ENCODE assay signal across 1 cellular context in genomic region chr17:82881900-82882714, GRCh38.
TF ChIP-seq lines count a peak whose summit lies in the region.

No MANE protein-coding gene starts in this region.

TF ChIP-seq in HepG2, 621 proteins besides CTCF, POLR2A, EP300 and RAD21 (continued from another document and continues in another):
- TF ChIP-seq, protein P1, sequence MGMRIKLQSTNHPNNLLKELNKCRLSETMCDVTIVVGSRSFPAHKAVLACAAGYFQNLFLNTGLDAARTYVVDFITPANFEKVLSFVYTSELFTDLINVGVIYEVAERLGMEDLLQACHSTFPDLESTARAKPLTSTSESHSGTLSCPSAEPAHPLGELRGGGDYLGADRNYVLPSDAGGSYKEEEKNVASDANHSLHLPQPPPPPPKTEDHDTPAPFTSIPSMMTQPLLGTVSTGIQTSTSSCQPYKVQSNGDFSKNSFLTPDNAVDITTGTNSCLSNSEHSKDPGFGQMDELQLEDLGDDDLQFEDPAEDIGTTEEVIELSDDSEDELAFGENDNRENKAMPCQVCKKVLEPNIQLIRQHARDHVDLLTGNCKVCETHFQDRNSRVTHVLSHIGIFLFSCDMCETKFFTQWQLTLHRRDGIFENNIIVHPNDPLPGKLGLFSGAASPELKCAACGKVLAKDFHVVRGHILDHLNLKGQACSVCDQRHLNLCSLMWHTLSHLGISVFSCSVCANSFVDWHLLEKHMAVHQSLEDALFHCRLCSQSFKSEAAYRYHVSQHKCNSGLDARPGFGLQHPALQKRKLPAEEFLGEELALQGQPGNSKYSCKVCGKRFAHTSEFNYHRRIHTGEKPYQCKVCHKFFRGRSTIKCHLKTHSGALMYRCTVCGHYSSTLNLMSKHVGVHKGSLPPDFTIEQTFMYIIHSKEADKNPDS (CRISPR knock-in tag; IDR thresholded peaks at IDR 0.05) = no peak
- TF ChIP-seq STAT5B (CRISPR knock-in tag; IDR thresholded peaks at IDR 0.05) (no peak), ZNF512 (CRISPR knock-in tag; IDR thresholded peaks at IDR 0.05) (no peak), ZNF18 (CRISPR knock-in tag; IDR thresholded peaks at IDR 0.05; ENCODE audit: insufficient replicate concordance) (no peak), ZNF609 (CRISPR knock-in tag; IDR thresholded peaks at IDR 0.05; ENCODE audit: borderline replicate concordance) (no peak), NR3C1 (CRISPR knock-in tag; IDR thresholded peaks at IDR 0.05) (no peak), PHF5A (CRISPR knock-in tag; IDR thresholded peaks at IDR 0.05; ENCODE audit: low read depth, unreplicated experiment) (no peak), ZMYM3 (CRISPR knock-in tag; IDR thresholded peaks at IDR 0.05) (no peak), DR1 (CRISPR knock-in tag; IDR thresholded peaks at IDR 0.05) (no peak), RXRA (CRISPR knock-in tag; IDR thresholded peaks at IDR 0.05) (no peak; the same call in 1 of the 2 replicates), HCFC1 (IDR thresholded peaks at IDR 0.05; ENCODE audit: low read depth, low read length) (no peak), ZNF274 (CRISPR knock-in tag; IDR thresholded peaks at IDR 0.05) (peak; percentile 88), SP140L (CRISPR knock-in tag; IDR thresholded peaks at IDR 0.05; ENCODE audit: borderline replicate concordance) (no peak), AKNA (CRISPR knock-in tag; IDR thresholded peaks at IDR 0.05; ENCODE audit: borderline replicate concordance) (no peak), ZNF749 (CRISPR knock-in tag; IDR thresholded peaks at IDR 0.05; ENCODE audit: borderline replicate concordance) (no peak), ZNF354B (CRISPR knock-in tag; IDR thresholded peaks at IDR 0.05) (no peak), ZFP37 (CRISPR knock-in tag; IDR thresholded peaks at IDR 0.05; ENCODE audit: borderline replicate concordance) (no peak), POLR2G (IDR thresholded peaks at IDR 0.05; ENCODE audit: low read depth, low read length) (peak; percentile 56), SCMH1 (CRISPR knock-in tag; IDR thresholded peaks at IDR 0.05; ENCODE audit: borderline replicate concordance) (no peak)
- TF ChIP-seq, protein P2, sequence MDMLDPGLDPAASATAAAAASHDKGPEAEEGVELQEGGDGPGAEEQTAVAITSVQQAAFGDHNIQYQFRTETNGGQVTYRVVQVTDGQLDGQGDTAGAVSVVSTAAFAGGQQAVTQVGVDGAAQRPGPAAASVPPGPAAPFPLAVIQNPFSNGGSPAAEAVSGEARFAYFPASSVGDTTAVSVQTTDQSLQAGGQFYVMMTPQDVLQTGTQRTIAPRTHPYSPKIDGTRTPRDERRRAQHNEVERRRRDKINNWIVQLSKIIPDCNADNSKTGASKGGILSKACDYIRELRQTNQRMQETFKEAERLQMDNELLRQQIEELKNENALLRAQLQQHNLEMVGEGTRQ (IDR thresholded peaks at IDR 0.05; ENCODE audit: low read depth, low read length) = peak; percentile 90
- TF ChIP-seq, protein P2 (CRISPR knock-in tag; IDR thresholded peaks at IDR 0.05; ENCODE audit: borderline replicate concordance) = peak; percentile 90; the same call in 1 of the 2 replicates
- TF ChIP-seq, protein P3, sequence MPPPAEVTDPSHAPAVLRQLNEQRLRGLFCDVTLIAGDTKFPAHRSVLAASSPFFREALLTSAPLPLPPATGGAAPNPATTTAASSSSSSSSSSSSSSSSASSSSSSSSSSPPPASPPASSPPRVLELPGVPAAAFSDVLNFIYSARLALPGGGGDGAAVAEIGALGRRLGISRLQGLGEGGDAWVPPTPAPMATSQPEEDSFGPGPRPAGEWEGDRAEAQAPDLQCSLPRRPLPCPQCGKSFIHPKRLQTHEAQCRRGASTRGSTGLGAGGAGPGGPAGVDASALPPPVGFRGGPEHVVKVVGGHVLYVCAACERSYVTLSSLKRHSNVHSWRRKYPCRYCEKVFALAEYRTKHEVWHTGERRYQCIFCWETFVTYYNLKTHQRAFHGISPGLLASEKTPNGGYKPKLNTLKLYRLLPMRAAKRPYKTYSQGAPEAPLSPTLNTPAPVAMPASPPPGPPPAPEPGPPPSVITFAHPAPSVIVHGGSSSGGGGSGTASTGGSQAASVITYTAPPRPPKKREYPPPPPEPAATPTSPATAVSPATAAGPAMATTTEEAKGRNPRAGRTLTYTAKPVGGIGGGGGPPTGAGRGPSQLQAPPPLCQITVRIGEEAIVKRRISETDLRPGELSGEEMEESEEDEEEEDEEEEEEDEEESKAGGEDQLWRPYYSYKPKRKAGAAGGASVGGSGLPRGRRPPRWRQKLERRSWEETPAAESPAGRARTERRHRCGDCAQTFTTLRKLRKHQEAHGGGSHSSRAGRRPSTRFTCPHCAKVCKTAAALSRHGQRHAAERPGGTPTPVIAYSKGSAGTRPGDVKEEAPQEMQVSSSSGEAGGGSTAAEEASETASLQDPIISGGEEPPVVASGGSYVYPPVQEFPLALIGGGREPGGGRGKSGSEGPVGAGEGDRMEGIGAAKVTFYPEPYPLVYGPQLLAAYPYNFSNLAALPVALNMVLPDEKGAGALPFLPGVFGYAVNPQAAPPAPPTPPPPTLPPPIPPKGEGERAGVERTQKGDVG (CRISPR knock-in tag; IDR thresholded peaks at IDR 0.05; ENCODE audit: borderline replicate concordance) = no peak
- TF ChIP-seq, protein P4, sequence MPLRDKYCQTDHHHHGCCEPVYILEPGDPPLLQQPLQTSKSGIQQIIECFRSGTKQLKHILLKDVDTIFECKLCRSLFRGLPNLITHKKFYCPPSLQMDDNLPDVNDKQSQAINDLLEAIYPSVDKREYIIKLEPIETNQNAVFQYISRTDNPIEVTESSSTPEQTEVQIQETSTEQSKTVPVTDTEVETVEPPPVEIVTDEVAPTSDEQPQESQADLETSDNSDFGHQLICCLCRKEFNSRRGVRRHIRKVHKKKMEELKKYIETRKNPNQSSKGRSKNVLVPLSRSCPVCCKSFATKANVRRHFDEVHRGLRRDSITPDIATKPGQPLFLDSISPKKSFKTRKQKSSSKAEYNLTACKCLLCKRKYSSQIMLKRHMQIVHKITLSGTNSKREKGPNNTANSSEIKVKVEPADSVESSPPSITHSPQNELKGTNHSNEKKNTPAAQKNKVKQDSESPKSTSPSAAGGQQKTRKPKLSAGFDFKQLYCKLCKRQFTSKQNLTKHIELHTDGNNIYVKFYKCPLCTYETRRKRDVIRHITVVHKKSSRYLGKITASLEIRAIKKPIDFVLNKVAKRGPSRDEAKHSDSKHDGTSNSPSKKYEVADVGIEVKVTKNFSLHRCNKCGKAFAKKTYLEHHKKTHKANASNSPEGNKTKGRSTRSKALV (CRISPR knock-in tag; IDR thresholded peaks at IDR 0.05) = no peak
- TF ChIP-seq, protein P5, sequence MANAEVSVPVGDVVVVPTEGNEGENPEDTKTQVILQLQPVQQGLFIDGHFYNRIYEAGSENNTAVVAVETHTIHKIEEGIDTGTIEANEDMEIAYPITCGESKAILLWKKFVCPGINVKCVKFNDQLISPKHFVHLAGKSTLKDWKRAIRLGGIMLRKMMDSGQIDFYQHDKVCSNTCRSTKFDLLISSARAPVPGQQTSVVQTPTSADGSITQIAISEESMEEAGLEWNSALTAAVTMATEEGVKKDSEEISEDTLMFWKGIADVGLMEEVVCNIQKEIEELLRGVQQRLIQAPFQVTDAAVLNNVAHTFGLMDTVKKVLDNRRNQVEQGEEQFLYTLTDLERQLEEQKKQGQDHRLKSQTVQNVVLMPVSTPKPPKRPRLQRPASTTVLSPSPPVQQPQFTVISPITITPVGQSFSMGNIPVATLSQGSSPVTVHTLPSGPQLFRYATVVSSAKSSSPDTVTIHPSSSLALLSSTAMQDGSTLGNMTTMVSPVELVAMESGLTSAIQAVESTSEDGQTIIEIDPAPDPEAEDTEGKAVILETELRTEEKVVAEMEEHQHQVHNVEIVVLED (CRISPR knock-in tag; IDR thresholded peaks at IDR 0.05; ENCODE audit: borderline replicate concordance) = 0 out of 2 replicates have a peak, but pooled peaks have one; percentile 16
